Comparison of ENCODE assay signal across 13 cellular contexts in genomic region chr1:37677808-37678207, GRCh38. TPM values are rescaled to one million over a fixed set of nuclear protein-coding genes. Genes with fewer than 3 reads are reported as not detected.
DNase-seq lines count a peak whose midpoint lies in the region; ATAC-seq and TF ChIP-seq lines count a peak whose summit lies in the region.
"Had no signal": no experiment of that assay in that cellular context is flagged by ENCODE, and none has a peak within 500 bp of the region (broad histone marks: within the 10 kb centered on the region; RNA-seq: fewer than 3 reads in every experiment).

No MANE protein-coding gene starts in this region.

- no peak overlapping the region for H3K27ac Mint-ChIP-seq in activated T-helper 1 cell treated with anti-CD3 and anti-CD28 coated beads, Interleukin-12 subunit alpha, Interleukin-12 subunit beta, Interleukin-2, Interleukin-4 antibody, amounts not matched to agents 30 ng/mL and 10 ng/mL and 1 ng/mL, durations not matched to agents 14 hours and 24 hours and 36 hours
- no peak overlapping the region for H3K27ac Mint-ChIP-seq in T-helper 17 cell

- H2AFZ ChIP-seq in MM.1S (ENCODE audit: low read length) = peak overlapping the region; percentile 32; the same call in 1 of the 2 replicates
- H2AFZ ChIP-seq: GM23248 had no signal

- H3K9me3 ChIP-seq in MM.1S (replicated peaks; ENCODE audit: insufficient read depth, low read length) = no peaks in the 10 kb centered on the region
- H3K9me3 ChIP-seq in T-helper 17 cell (ENCODE audit: control insufficient read depth, low read length, poor library complexity, severe bottlenecking) = no peaks in the 10 kb centered on the region
- H3K9me3 ChIP-seq: A549 had no signal

- peaks cover 14% of the 10 kb centered on the region for H3K27me3 Mint-ChIP-seq in activated T-helper 1 cell treated with anti-CD3 and anti-CD28 coated beads, Interleukin-12 subunit alpha, Interleukin-12 subunit beta, Interleukin-2, Interleukin-4 antibody, amounts not matched to agents 30 ng/mL and 10 ng/mL and 1 ng/mL, durations not matched to agents 14 hours and 24 hours and 36 hours (ENCODE audit: insufficient read depth)
- no peaks in the 10 kb centered on the region for H3K27me3 Mint-ChIP-seq in T-helper 17 cell
- H3K27me3 Mint-ChIP-seq: CD4-positive, CD25-positive, alpha-beta regulatory T cell had no signal

- no peaks in the 10 kb centered on the region for H3K9me3 Mint-ChIP-seq in activated T-helper 1 cell treated with anti-CD3 and anti-CD28 coated beads, Interleukin-12 subunit alpha, Interleukin-12 subunit beta, Interleukin-2, Interleukin-4 antibody, amounts not matched to agents 30 ng/mL and 10 ng/mL and 1 ng/mL, durations not matched to agents 14 hours and 24 hours and 36 hours

- ATAC-seq in T-helper 17 cell = no peak
- ATAC-seq: A549, GM12878 had no signal

- peaks cover 5% of the 10 kb centered on the region for H3K36me3 Mint-ChIP-seq in activated T-helper 1 cell treated with anti-CD3 and anti-CD28 coated beads, Interleukin-12 subunit alpha, Interleukin-12 subunit beta, Interleukin-2, Interleukin-4 antibody, amounts not matched to agents 30 ng/mL and 10 ng/mL and 1 ng/mL, durations not matched to agents 14 hours and 24 hours and 36 hours (ENCODE audit: low read depth)
- no peaks in the 10 kb centered on the region for H3K36me3 Mint-ChIP-seq in T-helper 17 cell (ENCODE audit: low read depth)

- peak overlapping the region; percentile 94; the same call in 1 of the 2 replicates for H3K27ac ChIP-seq in MM.1S (ENCODE audit: low read length)
- H3K27ac ChIP-seq: A549, GM23248, HL-60 had no signal

- no peak overlapping the region for H3K4me3 Mint-ChIP-seq in activated T-helper 1 cell treated with anti-CD3 and anti-CD28 coated beads, Interleukin-12 subunit alpha, Interleukin-12 subunit beta, Interleukin-2, Interleukin-4 antibody, amounts not matched to agents 30 ng/mL and 10 ng/mL and 1 ng/mL, durations not matched to agents 14 hours and 24 hours and 36 hours
- no peak overlapping the region for H3K4me3 Mint-ChIP-seq in T-helper 17 cell
- H3K4me3 Mint-ChIP-seq: CD4-positive, CD25-positive, alpha-beta regulatory T cell had no signal

- 0 out of 2 replicates have a peak, but pooled peaks cover under 1% of the 10 kb centered on the region for H3K36me3 ChIP-seq in MM.1S (replicated peaks; ENCODE audit: insufficient read depth, low read length)

- DNase-seq in GM12865 (ENCODE audit: low read depth) (peak; percentile 34), MM.1S (peak; percentile 40), posterior vena cava (ENCODE audit: low spot score) (peak; percentile 17), T-helper 17 cell (no peak), GOT3 (lab: John Stamatoyannopoulos, UW) (no peak)
- DNase-seq in activated T-helper 1 cell treated with anti-CD3 and anti-CD28 coated beads, Interleukin-12 subunit alpha, Interleukin-12 subunit beta, Interleukin-2, Interleukin-4 antibody, amounts not matched to agents 30 ng/mL and 10 ng/mL and 1 ng/mL, durations not matched to agents 14 hours and 24 hours and 36 hours (ENCODE audit: low spot score) = no peak
- DNase-seq: CD4-positive, CD25-positive, alpha-beta regulatory T cell; DMS53; GM23248; H7 had no signal

- intact Hi-C loops in posterior vena cava (cut with DNase I) = loop anchor here in 1 of 2 donors (5.0 kb wide), 1 partner anchor 66 kb away; no protein-coding TSS in a partner anchor
- intact Hi-C loops in activated T-helper 1 cell treated with anti-CD3 and anti-CD28 coated beads, Interleukin-12 subunit alpha, Interleukin-12 subunit beta, Interleukin-2, Interleukin-4 antibody, amounts not matched to agents 30 ng/mL and 10 ng/mL and 1 ng/mL, durations not matched to agents 14 hours and 24 hours and 36 hours (cut with micrococcal nuclease) = no loop called here

- TF ChIP-seq CTCF in GM12865 (IDR thresholded peaks at IDR 0.05; ENCODE audit: insufficient read depth, low read depth, low read length, missing control alignments) (no peak), MM.1S (IDR thresholded peaks at IDR 0.05; ENCODE audit: low read length) (no peak)

- no peaks in the 10 kb centered on the region for H3K27me3 ChIP-seq in MM.1S (replicated peaks; ENCODE audit: insufficient read depth, low read length)

- H3K4me2 ChIP-seq in MM.1S (ENCODE audit: low read depth, low read length) = peak overlapping the region; percentile 87
- H3K4me2 ChIP-seq: A549 had no signal

- H3K4me3 ChIP-seq in GM12865 (ENCODE audit: low read depth, low read length) (no peak overlapping the region), MM.1S (ENCODE audit: low read length) (no peak overlapping the region)
- H3K4me3 ChIP-seq: A549, GM12878, GM23248 had no signal

- no peaks in the 10 kb centered on the region for H3K79me2 ChIP-seq in MM.1S (ENCODE audit: low read length)

- H3F3A ChIP-seq in MM.1S (ENCODE audit: insufficient read depth, low read length) = peaks cover 37% of the 10 kb centered on the region

- H3K9me2 ChIP-seq in MM.1S (replicated peaks; ENCODE audit: insufficient read depth, low read length) = no peaks in the 10 kb centered on the region

- H4K20me1 ChIP-seq in MM.1S (ENCODE audit: insufficient read depth, low read length) = no peaks in the 10 kb centered on the region

- H3K4me1 ChIP-seq in MM.1S (ENCODE audit: low read length) = peaks cover 48% of the 10 kb centered on the region
- H3K4me1 ChIP-seq: A549 had no signal

- no peak overlapping the region for H3K9ac ChIP-seq in MM.1S (ENCODE audit: low read length)
- H3K9ac ChIP-seq: GM23248 had no signal

- H3K4me1 Mint-ChIP-seq in activated T-helper 1 cell treated with anti-CD3 and anti-CD28 coated beads, Interleukin-12 subunit alpha, Interleukin-12 subunit beta, Interleukin-2, Interleukin-4 antibody, amounts not matched to agents 30 ng/mL and 10 ng/mL and 1 ng/mL, durations not matched to agents 14 hours and 24 hours and 36 hours (ENCODE audit: low read depth) = peaks cover 20% of the 10 kb centered on the region
- peaks cover 24% of the 10 kb centered on the region for H3K4me1 Mint-ChIP-seq in T-helper 17 cell

RNA-seq across cellular contexts. Expression of gene CDCA8, which starts 14.5 kb away (rescaled TPM):
- under 1 TPM; 0.42 to 0.48 TPM for total RNA-seq in posterior vena cava
- 33.5 and 37.2 TPM in 2 replicates for total RNA-seq in activated T-helper 1 cell treated with anti-CD3 and anti-CD28 coated beads, Interleukin-12 subunit alpha, Interleukin-12 subunit beta, Interleukin-2, Interleukin-4 antibody, amounts not matched to agents 30 ng/mL and 10 ng/mL and 1 ng/mL, durations not matched to agents 14 hours and 24 hours and 36 hours
- under 1 TPM; 0.70 TPM for total RNA-seq in T-helper 17 cell

RNA-seq across cellular contexts. Expression of gene RSPO1, which starts 43.1 kb away (rescaled TPM):
- total RNA-seq in posterior vena cava (1 to 10 TPM in 1 of 2 donors, under 1 TPM in 1; 0.60 to 1.2 TPM), T-helper 17 cell (not detected)
- total RNA-seq in activated T-helper 1 cell treated with anti-CD3 and anti-CD28 coated beads, Interleukin-12 subunit alpha, Interleukin-12 subunit beta, Interleukin-2, Interleukin-4 antibody, amounts not matched to agents 30 ng/mL and 10 ng/mL and 1 ng/mL, durations not matched to agents 14 hours and 24 hours and 36 hours = not detected in 2 replicates
- total RNA-seq: CD4-positive, CD25-positive, alpha-beta regulatory T cell; GM12878 had no signal

Comparison
In these comparisons a context has a peak if more than half of its experiments do, and no peak if none do; other contexts are left out.
1. DNase-seq: peak in GM12865 (single experiment), MM.1S (single experiment) and posterior vena cava (single experiment); none in activated T-helper 1 cell treated with anti-CD3 and anti-CD28 coated beads, Interleukin-12 subunit alpha, Interleukin-12 subunit beta, Interleukin-2, Interleukin-4 antibody, amounts not matched to agents 30 ng/mL and 10 ng/mL and 1 ng/mL, durations not matched to agents 14 hours and 24 hours and 36 hours (single experiment), T-helper 17 cell (0 of 3) and GOT3 (single experiment).
2. RNA of gene CDCA8, which starts 14.5 kb away (total RNA-seq): 33.5 to 37.2 TPM in activated T-helper 1 cell treated with anti-CD3 and anti-CD28 coated beads, Interleukin-12 subunit alpha, Interleukin-12 subunit beta, Interleukin-2, Interleukin-4 antibody, amounts not matched to agents 30 ng/mL and 10 ng/mL and 1 ng/mL, durations not matched to agents 14 hours and 24 hours and 36 hours; 0.70 TPM in T-helper 17 cell and 0.42 to 0.48 TPM in posterior vena cava; every median in the first group is over 10 times any median in the second.